Comparison of ENCODE assay signal across 1 cellular context in the genomic region with DNA sequence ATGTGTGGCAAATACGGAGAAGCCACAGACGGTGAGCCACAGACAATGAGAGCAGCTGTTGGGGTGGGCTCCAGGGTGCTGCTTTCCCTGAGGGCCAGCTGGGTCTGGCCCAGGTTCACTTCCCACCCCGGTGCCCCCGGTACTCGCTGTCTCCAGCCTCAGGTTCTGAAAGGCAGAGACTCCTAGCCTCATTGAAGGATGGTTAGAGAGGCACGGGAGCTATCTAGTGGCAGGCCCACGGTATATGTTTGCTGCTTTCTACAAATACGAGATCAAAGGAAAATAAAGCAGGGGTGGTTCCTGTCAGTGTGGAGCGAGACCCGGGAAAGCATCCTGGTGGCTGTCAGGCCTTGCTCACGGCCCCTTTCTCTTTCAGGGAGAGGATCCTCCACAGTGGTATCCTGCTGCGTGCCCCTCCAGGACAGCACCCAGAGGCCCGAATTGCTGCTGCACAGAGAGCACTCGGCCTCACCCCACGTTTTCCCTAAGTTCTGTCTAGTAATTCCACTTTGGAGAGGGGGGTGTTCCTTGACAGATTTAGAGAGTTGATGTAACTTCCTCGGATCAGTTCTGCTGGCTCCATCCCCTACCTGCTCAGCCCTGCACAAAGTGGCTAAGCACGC.
TF ChIP-seq lines count a peak whose summit lies in the region.

No MANE protein-coding gene starts in this region.

TF ChIP-seq in WTC11, 78 proteins besides CTCF, POLR2A, EP300 and RAD21 (continued from another document):
- TF ChIP-seq, protein P1, sequence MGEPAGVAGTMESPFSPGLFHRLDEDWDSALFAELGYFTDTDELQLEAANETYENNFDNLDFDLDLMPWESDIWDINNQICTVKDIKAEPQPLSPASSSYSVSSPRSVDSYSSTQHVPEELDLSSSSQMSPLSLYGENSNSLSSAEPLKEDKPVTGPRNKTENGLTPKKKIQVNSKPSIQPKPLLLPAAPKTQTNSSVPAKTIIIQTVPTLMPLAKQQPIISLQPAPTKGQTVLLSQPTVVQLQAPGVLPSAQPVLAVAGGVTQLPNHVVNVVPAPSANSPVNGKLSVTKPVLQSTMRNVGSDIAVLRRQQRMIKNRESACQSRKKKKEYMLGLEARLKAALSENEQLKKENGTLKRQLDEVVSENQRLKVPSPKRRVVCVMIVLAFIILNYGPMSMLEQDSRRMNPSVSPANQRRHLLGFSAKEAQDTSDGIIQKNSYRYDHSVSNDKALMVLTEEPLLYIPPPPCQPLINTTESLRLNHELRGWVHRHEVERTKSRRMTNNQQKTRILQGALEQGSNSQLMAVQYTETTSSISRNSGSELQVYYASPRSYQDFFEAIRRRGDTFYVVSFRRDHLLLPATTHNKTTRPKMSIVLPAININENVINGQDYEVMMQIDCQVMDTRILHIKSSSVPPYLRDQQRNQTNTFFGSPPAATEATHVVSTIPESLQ (CRISPR knock-in tag; IDR thresholded peaks at IDR 0.05): no peak
- no peak for TF ChIP-seq IRF2 (CRISPR knock-in tag; IDR thresholded peaks at IDR 0.05; ENCODE audit: borderline replicate concordance, low read depth)
- TF ChIP-seq SP1 (CRISPR knock-in tag; conservative IDR thresholded peaks at IDR 0.05): no peak
- no peak for TF ChIP-seq ZNF416 (CRISPR knock-in tag; IDR thresholded peaks at IDR 0.05)
- TF ChIP-seq ATF1 (CRISPR knock-in tag; IDR thresholded peaks at IDR 0.05): no peak
- TF ChIP-seq MXD4 (CRISPR knock-in tag; IDR thresholded peaks at IDR 0.05; ENCODE audit: borderline replicate concordance): no peak
- no peak for TF ChIP-seq CREM (CRISPR knock-in tag; IDR thresholded peaks at IDR 0.05)
- TF ChIP-seq, protein P2, sequence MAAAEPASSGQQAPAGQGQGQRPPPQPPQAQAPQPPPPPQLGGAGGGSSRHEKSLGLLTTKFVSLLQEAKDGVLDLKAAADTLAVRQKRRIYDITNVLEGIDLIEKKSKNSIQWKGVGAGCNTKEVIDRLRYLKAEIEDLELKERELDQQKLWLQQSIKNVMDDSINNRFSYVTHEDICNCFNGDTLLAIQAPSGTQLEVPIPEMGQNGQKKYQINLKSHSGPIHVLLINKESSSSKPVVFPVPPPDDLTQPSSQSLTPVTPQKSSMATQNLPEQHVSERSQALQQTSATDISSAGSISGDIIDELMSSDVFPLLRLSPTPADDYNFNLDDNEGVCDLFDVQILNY (CRISPR knock-in tag; IDR thresholded peaks at IDR 0.05): no peak
- TF ChIP-seq TP53 (CRISPR knock-in tag; IDR thresholded peaks at IDR 0.05): no peak
- no peak for TF ChIP-seq NR3C1 (CRISPR knock-in tag; conservative IDR thresholded peaks at IDR 0.05; ENCODE audit: low read depth)
TF ChIP-seq in WTC11: peak in this region for 0.
